10 cellular contexts compared by ENCODE assay signal in the genomic region with DNA sequence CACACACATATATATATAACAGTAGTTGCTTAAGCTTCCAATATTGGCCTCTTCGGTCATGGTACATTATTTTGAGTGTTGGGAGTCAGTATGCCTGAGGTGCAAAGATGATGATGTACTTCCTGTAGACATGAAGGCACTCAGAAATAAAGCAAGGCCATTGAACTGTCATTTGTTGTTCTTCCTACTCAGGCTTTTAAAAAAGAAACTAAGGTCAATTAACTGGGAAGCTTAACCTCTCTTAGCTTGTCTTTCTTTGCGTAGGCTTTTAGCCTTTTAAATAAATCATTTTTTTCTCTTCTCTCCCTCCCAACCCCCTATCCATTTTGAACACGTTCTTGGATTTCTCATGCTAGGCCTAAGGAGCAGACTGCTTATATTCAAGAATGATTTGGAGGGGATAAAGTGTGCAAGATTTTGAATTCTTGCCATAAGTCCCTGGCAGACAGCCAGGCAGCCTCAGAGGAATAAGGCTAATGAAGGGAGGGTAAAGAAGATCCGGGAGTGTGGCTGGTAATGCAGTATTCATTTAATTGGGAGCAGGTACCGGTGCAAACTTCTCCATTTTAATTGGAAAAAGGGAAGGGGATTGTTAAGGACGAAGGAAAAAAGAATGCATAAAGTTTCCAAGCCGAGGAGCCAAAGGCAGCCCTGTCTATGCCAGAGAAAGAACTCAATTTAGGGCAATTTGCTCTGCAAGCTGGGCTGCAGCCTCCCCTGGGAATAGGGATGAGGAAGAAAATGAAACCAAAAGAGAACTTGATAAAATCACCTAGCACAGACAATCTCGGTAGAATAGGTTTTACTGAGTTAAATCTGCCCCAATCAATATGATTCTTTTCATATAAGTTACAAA.
A peak's percentile ranks its signal among the peaks of the same experiment; 100 is the strongest.
DNase-seq lines count a peak whose midpoint lies in the region; ATAC-seq lines count a peak whose summit lies in the region.
"Had no signal": no experiment of that assay in that cellular context is flagged by ENCODE, and none has a peak within 500 bp of the region (broad histone marks: within the 10 kb centered on the region; RNA-seq: fewer than 3 reads in every experiment).

No MANE protein-coding gene starts in this region.

- DNase-seq in NCI-H1694 treated with DMSO at 0.1 percent for 48 hours (lab: John Stamatoyannopoulos, UW) (peak; percentile 21), NCI-H1694 (lab: John Stamatoyannopoulos, UW) (no peak), NCI-H748 treated with DMSO at 0.1 percent for 48 hours (lab: John Stamatoyannopoulos, UW) (peak; percentile 19), fibroblast of peridontal ligament (ENCODE audit: extremely low read depth) (peak; percentile 70), superior temporal gyrus (ENCODE audit: extremely low spot score) (peak; percentile 74), SIG-M5 treated with dmso at 0.1 percent for 504 hours (lab: John Stamatoyannopoulos, UW; ENCODE audit: unreplicated experiment) (no peak), SKM-1 (lab: John Stamatoyannopoulos, UW; ENCODE audit: unreplicated experiment) (no peak)
- DNase-seq in stimulated activated naive CD8-positive, alpha-beta T cell treated with anti-CD3 and anti-CD28 coated beads, Interleukin-15, amount 100 ng/mL, for 72 hours, result no peak
- DNase-seq: GOT3 had no signal

- peaks cover 0 to 5% of the 10 kb centered on the region in 2 donors for H3K9me3 Mint-ChIP-seq in stimulated activated naive CD8-positive, alpha-beta T cell treated with anti-CD3 and anti-CD28 coated beads, Interleukin-15, amount 100 ng/mL, for 72 hours

- H3K27ac Mint-ChIP-seq in stimulated activated naive CD8-positive, alpha-beta T cell treated with anti-CD3 and anti-CD28 coated beads, Interleukin-15, amount 100 ng/mL, for 72 hours, result no peak overlapping the region
- H3K27ac Mint-ChIP-seq: activated naive CD4-positive, alpha-beta T cell treated with anti-CD3 and anti-CD28 coated beads, Interleukin-2, amount 50 U/mL, for 72 hours had no signal

- H3K4me1 Mint-ChIP-seq in stimulated activated naive CD8-positive, alpha-beta T cell treated with anti-CD3 and anti-CD28 coated beads, Interleukin-15, amount 100 ng/mL, for 72 hours, result no peaks in the 10 kb centered on the region

- no peak overlapping the region for H3K4me3 Mint-ChIP-seq in stimulated activated naive CD8-positive, alpha-beta T cell treated with anti-CD3 and anti-CD28 coated beads, Interleukin-15, amount 100 ng/mL, for 72 hours

- H3K27me3 Mint-ChIP-seq in stimulated activated naive CD8-positive, alpha-beta T cell treated with anti-CD3 and anti-CD28 coated beads, Interleukin-15, amount 100 ng/mL, for 72 hours, result no peaks in the 10 kb centered on the region

- ATAC-seq in stimulated activated naive CD8-positive, alpha-beta T cell treated with anti-CD3 and anti-CD28 coated beads, Interleukin-15, amount 100 ng/mL, for 72 hours, result no peak
- ATAC-seq: activated naive CD4-positive, alpha-beta T cell treated with anti-CD3 and anti-CD28 coated beads, Interleukin-2, amount 50 U/mL, for 72 hours had no signal

Comparison
In these comparisons a context has a peak if more than half of its experiments do, and no peak if none do; other contexts are left out.
1. DNase-seq: peak in NCI-H1694 treated with DMSO at 0.1 percent for 48 hours (single experiment), NCI-H748 treated with DMSO at 0.1 percent for 48 hours (single experiment), fibroblast of peridontal ligament (single experiment) and superior temporal gyrus (single experiment); none in NCI-H1694 (single experiment), SIG-M5 treated with dmso at 0.1 percent for 504 hours (single experiment), stimulated activated naive CD8-positive, alpha-beta T cell treated with anti-CD3 and anti-CD28 coated beads, Interleukin-15, amount 100 ng/mL, for 72 hours (0 of 2) and SKM-1 (single experiment).